Comparison of ENCODE assay signal across 27 cellular contexts in genomic region chr19:8629184-8629583, GRCh38. TPM values are rescaled to one million over a fixed set of nuclear protein-coding genes. Genes with fewer than 3 reads are reported as not detected.
"Had no signal": no experiment of that assay in that cellular context is flagged by ENCODE, and none has a peak within 500 bp of the region (broad histone marks: within the 10 kb centered on the region; RNA-seq: fewer than 3 reads in every experiment).

No MANE protein-coding gene starts in this region.

- H3K36me3 Mint-ChIP-seq: IgD-negative memory B cell had no signal

- H3K27me3 ChIP-seq: SJSA1 had no signal

- H3K4me3 ChIP-seq: SJSA1, SK-N-MC had no signal

- DNase-seq: KBM-7, MV-4-11, NCI-H1092, NCI-H1105 treated with DMSO at 0.1 percent for 48 hours, NCI-H1417 treated with DMSO at 0.1 percent for 48 hours, NCI-H146, NCI-H1694 treated with DMSO at 0.1 percent for 48 hours, NCI-H1930, NCI-H2081, NCI-H2107, NCI-H226, NCI-H446, NCI-H510A, NCI-H524 treated with DMSO at 0.1 percent for 48 hours, NCI-H69, NCI-H774, Right ventricle myocardium superior, RPMI8226, SIG-M5 had no signal

- FAIRE-seq: RCC 7860 had no signal

- H3K36me3 ChIP-seq: SJSA1 had no signal

- H3K4me3 Mint-ChIP-seq: IgD-negative memory B cell had no signal

- H3K27ac Mint-ChIP-seq: IgD-negative memory B cell had no signal

- H3K27ac ChIP-seq: HL-60, SJSA1 had no signal

RNA-seq across cellular contexts. Expression of gene NFILZ, which starts 1.2 kb away (rescaled TPM):
- total RNA-seq: LHCN-M2; MCF 10A; Right ventricle myocardium superior; SJSA1; T-helper 1 cell treated with Interleukin-12 subunit alpha and Interleukin-12 subunit beta and Interleukin-4 antibody, amounts not matched to agents 30 ng/mL and 1 ng/mL, for 36 hours had no signal
- polyA plus RNA-seq: IgD-negative memory B cell had no signal

RNA-seq across cellular contexts. Expression of gene ADAMTS10, which starts 18.7 kb away (rescaled TPM):
- total RNA-seq: MCF 10A had no signal
- polyA plus RNA-seq: IgD-negative memory B cell had no signal
